ENCODE assay signal across 2 cellular contexts in the genomic region with DNA sequence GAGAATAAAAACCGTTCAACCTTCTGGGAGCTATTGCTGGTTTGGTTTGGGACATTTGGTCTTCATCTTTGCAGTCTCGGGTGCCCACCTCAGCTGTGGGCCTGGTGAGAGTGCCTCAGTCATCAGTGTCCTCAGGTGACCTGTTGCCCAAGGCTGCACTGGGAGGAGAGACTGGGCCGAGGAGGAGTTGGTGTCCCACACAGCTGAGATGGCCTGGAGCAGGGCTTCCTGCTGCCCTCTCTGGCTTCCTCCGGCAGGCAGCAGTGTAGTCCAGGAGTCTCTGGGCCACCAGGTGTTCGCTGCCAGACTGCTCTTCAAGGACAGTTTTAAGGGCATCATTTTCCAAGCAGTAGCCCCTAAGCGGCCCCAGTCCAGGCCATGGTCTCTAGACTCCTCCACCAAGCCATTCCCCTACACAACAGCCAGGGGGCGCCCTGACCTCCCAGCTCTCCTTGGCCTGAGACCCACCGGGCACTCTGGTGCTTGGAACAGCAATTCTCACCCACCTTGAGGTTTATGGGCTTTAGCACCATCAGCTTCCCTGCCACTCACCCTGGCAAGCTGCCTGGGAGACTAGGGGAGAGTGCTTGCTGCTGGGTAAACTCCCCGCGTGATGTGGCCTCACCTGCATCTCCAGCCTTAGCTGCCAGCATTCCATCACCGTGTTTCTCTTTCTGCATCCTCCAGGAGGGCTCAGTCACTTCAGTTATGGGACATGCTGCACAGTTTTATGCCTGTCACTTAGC.
TF ChIP-seq lines count a peak whose summit lies in the region.

No MANE protein-coding gene starts in this region.

TF ChIP-seq in GM23338, 12 proteins besides CTCF, POLR2A, EP300 and RAD21:
- TF ChIP-seq ZNF114 (CRISPR knock-in tag; IDR thresholded peaks at IDR 0.05) (no peak), EZH2phosphoT487 (IDR thresholded peaks at IDR 0.05; ENCODE audit: unreplicated experiment) (no peak), REST (IDR thresholded peaks at IDR 0.05; ENCODE audit: unreplicated experiment) (no peak), ZNF331 (CRISPR knock-in tag; IDR thresholded peaks at IDR 0.05; ENCODE audit: low read depth) (no peak), CREB1 (CRISPR knock-in tag; IDR thresholded peaks at IDR 0.05; ENCODE audit: low read depth) (no peak), STAT1 (IDR thresholded peaks at IDR 0.05; ENCODE audit: unreplicated experiment) (no peak), JUNB (IDR thresholded peaks at IDR 0.05; ENCODE audit: unreplicated experiment) (no peak)
- TF ChIP-seq, protein P1, sequence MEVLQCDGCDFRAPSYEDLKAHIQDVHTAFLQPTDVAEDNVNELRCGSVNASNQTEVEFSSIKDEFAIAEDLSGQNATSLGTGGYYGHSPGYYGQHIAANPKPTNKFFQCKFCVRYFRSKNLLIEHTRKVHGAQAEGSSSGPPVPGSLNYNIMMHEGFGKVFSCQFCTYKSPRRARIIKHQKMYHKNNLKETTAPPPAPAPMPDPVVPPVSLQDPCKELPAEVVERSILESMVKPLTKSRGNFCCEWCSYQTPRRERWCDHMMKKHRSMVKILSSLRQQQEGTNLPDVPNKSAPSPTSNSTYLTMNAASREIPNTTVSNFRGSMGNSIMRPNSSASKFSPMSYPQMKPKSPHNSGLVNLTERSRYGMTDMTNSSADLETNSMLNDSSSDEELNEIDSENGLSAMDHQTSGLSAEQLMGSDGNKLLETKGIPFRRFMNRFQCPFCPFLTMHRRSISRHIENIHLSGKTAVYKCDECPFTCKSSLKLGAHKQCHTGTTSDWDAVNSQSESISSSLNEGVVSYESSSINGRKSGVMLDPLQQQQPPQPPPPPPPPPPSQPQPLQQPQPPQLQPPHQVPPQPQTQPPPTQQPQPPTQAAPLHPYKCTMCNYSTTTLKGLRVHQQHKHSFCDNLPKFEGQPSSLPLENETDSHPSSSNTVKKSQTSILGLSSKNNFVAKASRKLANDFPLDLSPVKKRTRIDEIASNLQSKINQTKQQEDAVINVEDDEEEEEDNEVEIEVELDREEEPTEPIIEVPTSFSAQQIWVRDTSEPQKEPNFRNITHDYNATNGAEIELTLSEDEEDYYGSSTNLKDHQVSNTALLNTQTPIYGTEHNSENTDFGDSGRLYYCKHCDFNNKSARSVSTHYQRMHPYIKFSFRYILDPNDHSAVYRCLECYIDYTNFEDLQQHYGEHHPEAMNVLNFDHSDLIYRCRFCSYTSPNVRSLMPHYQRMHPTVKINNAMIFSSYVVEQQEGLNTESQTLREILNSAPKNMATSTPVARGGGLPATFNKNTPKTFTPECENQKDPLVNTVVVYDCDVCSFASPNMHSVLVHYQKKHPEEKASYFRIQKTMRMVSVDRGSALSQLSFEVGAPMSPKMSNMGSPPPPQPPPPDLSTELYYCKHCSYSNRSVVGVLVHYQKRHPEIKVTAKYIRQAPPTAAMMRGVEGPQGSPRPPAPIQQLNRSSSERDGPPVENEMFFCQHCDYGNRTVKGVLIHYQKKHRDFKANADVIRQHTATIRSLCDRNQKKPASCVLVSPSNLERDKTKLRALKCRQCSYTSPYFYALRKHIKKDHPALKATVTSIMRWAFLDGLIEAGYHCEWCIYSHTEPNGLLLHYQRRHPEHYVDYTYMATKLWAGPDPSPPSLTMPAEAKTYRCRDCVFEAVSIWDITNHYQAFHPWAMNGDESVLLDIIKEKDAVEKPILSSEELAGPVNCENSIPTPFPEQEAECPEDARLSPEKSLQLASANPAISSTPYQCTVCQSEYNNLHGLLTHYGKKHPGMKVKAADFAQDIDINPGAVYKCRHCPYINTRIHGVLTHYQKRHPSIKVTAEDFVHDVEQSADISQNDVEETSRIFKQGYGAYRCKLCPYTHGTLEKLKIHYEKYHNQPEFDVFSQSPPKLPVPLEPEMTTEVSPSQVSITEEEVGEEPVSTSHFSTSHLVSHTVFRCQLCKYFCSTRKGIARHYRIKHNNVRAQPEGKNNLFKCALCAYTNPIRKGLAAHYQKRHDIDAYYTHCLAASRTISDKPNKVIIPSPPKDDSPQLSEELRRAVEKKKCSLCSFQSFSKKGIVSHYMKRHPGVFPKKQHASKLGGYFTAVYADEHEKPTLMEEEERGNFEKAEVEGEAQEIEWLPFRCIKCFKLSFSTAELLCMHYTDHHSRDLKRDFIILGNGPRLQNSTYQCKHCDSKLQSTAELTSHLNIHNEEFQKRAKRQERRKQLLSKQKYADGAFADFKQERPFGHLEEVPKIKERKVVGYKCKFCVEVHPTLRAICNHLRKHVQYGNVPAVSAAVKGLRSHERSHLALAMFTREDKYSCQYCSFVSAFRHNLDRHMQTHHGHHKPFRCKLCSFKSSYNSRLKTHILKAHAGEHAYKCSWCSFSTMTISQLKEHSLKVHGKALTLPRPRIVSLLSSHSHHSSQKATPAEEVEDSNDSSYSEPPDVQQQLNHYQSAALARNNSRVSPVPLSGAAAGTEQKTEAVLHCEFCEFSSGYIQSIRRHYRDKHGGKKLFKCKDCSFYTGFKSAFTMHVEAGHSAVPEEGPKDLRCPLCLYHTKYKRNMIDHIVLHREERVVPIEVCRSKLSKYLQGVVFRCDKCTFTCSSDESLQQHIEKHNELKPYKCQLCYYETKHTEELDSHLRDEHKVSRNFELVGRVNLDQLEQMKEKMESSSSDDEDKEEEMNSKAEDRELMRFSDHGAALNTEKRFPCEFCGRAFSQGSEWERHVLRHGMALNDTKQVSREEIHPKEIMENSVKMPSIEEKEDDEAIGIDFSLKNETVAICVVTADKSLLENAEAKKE (CRISPR knock-in tag; IDR thresholded peaks at IDR 0.05): no peak

TF ChIP-seq in K562, 482 proteins besides CTCF, POLR2A, EP300 and RAD21 (continues in another document):
- TF ChIP-seq KAT2B (IDR thresholded peaks at IDR 0.05; ENCODE audit: low read depth, low read length): no peak
- no peak for TF ChIP-seq CREM (IDR thresholded peaks at IDR 0.05; ENCODE audit: low read depth)
- TF ChIP-seq PHF8 (IDR thresholded peaks at IDR 0.05; ENCODE audit: borderline replicate concordance, low read length): no peak
- no peak for TF ChIP-seq ETS2 (tag; IDR thresholded peaks at IDR 0.05; ENCODE audit: borderline replicate concordance, poor library complexity, severe bottlenecking)
- TF ChIP-seq SMARCA4 (IDR thresholded peaks at IDR 0.05): no peak
- no peak for TF ChIP-seq NELFE (IDR thresholded peaks at IDR 0.05; ENCODE audit: insufficient read depth, insufficient read length)
- TF ChIP-seq HSF4 (CRISPR knock-in tag; IDR thresholded peaks at IDR 0.05; ENCODE audit: borderline replicate concordance): no peak
- no peak for TF ChIP-seq ZNF57 (CRISPR knock-in tag; IDR thresholded peaks at IDR 0.05)
- TF ChIP-seq SMC3 (conservative IDR thresholded peaks at IDR 0.05; ENCODE audit: insufficient read depth, low read depth, low read length): peak; percentile 76
- TF ChIP-seq NEUROD1 (IDR thresholded peaks at IDR 0.05; ENCODE audit: borderline replicate concordance, low read depth, low read length, partially characterized antibody): peak; percentile 16
- TF ChIP-seq RBBP5 (IDR thresholded peaks at IDR 0.05; ENCODE audit: borderline replicate concordance, insufficient read depth, low read length, poor library complexity, severe bottlenecking): no peak
- TF ChIP-seq NBN (IDR thresholded peaks at IDR 0.05; ENCODE audit: low read depth): no peak
- TF ChIP-seq ATF1 (CRISPR knock-in tag; IDR thresholded peaks at IDR 0.05): no peak
- TF ChIP-seq ATF1 (tag; IDR thresholded peaks at IDR 0.05): no peak
- TF ChIP-seq, protein P2, sequence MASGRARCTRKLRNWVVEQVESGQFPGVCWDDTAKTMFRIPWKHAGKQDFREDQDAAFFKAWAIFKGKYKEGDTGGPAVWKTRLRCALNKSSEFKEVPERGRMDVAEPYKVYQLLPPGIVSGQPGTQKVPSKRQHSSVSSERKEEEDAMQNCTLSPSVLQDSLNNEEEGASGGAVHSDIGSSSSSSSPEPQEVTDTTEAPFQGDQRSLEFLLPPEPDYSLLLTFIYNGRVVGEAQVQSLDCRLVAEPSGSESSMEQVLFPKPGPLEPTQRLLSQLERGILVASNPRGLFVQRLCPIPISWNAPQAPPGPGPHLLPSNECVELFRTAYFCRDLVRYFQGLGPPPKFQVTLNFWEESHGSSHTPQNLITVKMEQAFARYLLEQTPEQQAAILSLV (tag; IDR thresholded peaks at IDR 0.05): no peak
- TF ChIP-seq FOXJ3 (CRISPR knock-in tag; IDR thresholded peaks at IDR 0.05): no peak
- TF ChIP-seq ZBTB1 (CRISPR knock-in tag; IDR thresholded peaks at IDR 0.05; ENCODE audit: borderline replicate concordance, low read depth): no peak
- no peak for TF ChIP-seq TCF7 (IDR thresholded peaks at IDR 0.05; ENCODE audit: borderline replicate concordance)
- TF ChIP-seq HNRNPUL1 (IDR thresholded peaks at IDR 0.05; ENCODE audit: low read length): no peak
- no peak for TF ChIP-seq CAMTA2 (CRISPR knock-in tag; conservative IDR thresholded peaks at IDR 0.05)
- TF ChIP-seq NCOR1 (IDR thresholded peaks at IDR 0.05): no peak
- TF ChIP-seq HNRNPK (IDR thresholded peaks at IDR 0.05; ENCODE audit: low read depth, low read length, poor library complexity, severe bottlenecking): no peak
- TF ChIP-seq RBM34 (IDR thresholded peaks at IDR 0.05; ENCODE audit: borderline replicate concordance, insufficient read depth, low read length): no peak
- no peak for TF ChIP-seq ZC3H11A (IDR thresholded peaks at IDR 0.05; ENCODE audit: low read depth, low read length)
- 0 out of 2 replicates have a peak, but pooled peaks have one; percentile 43 for TF ChIP-seq ZNF282 (CRISPR knock-in tag; IDR thresholded peaks at IDR 0.05)
- no peak for TF ChIP-seq E4F1 (CRISPR knock-in tag; IDR thresholded peaks at IDR 0.05; ENCODE audit: borderline replicate concordance)
- no peak for TF ChIP-seq HES1 (IDR thresholded peaks at IDR 0.05; ENCODE audit: low read depth)
- TF ChIP-seq KDM4B (IDR thresholded peaks at IDR 0.05; ENCODE audit: borderline replicate concordance in 2 of 2, low read depth in 1 of 2): no peak
- TF ChIP-seq, protein P3, sequence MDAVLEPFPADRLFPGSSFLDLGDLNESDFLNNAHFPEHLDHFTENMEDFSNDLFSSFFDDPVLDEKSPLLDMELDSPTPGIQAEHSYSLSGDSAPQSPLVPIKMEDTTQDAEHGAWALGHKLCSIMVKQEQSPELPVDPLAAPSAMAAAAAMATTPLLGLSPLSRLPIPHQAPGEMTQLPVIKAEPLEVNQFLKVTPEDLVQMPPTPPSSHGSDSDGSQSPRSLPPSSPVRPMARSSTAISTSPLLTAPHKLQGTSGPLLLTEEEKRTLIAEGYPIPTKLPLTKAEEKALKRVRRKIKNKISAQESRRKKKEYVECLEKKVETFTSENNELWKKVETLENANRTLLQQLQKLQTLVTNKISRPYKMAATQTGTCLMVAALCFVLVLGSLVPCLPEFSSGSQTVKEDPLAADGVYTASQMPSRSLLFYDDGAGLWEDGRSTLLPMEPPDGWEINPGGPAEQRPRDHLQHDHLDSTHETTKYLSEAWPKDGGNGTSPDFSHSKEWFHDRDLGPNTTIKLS (IDR thresholded peaks at IDR 0.05; ENCODE audit: borderline replicate concordance, low read depth): no peak
- no peak for TF ChIP-seq MTA3 (IDR thresholded peaks at IDR 0.05; ENCODE audit: borderline replicate concordance)
- TF ChIP-seq PML (IDR thresholded peaks at IDR 0.05; ENCODE audit: low read length): no peak
- TF ChIP-seq SMARCC2 (IDR thresholded peaks at IDR 0.05; ENCODE audit: low read depth): no peak
- peak; percentile 33 for TF ChIP-seq HMGN3 (IDR thresholded peaks at IDR 0.05; ENCODE audit: borderline replicate concordance, extremely low read depth, insufficient read length, low read depth, low read length)
- TF ChIP-seq TEAD4 (IDR thresholded peaks at IDR 0.05; ENCODE audit: low read length): no peak
- TF ChIP-seq TEAD4 (CRISPR knock-in tag; IDR thresholded peaks at IDR 0.05; ENCODE audit: borderline replicate concordance): no peak
- TF ChIP-seq ZNF507 (tag; conservative IDR thresholded peaks at IDR 0.05): no peak
- no peak for TF ChIP-seq TCFL5 (CRISPR knock-in tag; conservative IDR thresholded peaks at IDR 0.05)
- TF ChIP-seq BMI1 (IDR thresholded peaks at IDR 0.05; ENCODE audit: low read length): no peak
- no peak for TF ChIP-seq SP2 (IDR thresholded peaks at IDR 0.05; ENCODE audit: extremely low read depth, low read depth, low read length, poor library complexity, severe bottlenecking)
